18 cellular contexts compared by ENCODE assay signal in genomic region chr10:662686-663465, GRCh38. TPM values are rescaled to one million over a fixed set of nuclear protein-coding genes. Genes with fewer than 3 reads are reported as not detected.
DNase-seq lines count a peak whose midpoint lies in the region; TF ChIP-seq lines count a peak whose summit lies in the region.
"Had no signal": no experiment of that assay in that cellular context is flagged by ENCODE, and none has a peak within 500 bp of the region (broad histone marks: within the 10 kb centered on the region; RNA-seq: fewer than 3 reads in every experiment).

No MANE protein-coding gene starts in this region.

- H3K4me1 Mint-ChIP-seq in endodermal cell (peaks cover 10% of the 10 kb centered on the region), nephron progenitor cell (peaks cover 55% of the 10 kb centered on the region)

- H3K27ac Mint-ChIP-seq in endodermal cell (no peak overlapping the region), nephron progenitor cell (peak overlapping the region; percentile 92)

- H3K27ac ChIP-seq in angular gyrus (ENCODE audit: low read depth, low read length) (peak overlapping the region; percentile 86), endodermal cell (ENCODE audit: low read depth, low read length) (peak overlapping the region; percentile 72), substantia nigra (ENCODE audit: low read depth, low read length, poor library complexity, severe bottlenecking) (peak overlapping the region; percentile 96)
- H3K27ac ChIP-seq: HL-60, neutrophil, thoracic aorta had no signal

- H3K4me3 Mint-ChIP-seq in endodermal cell (no peak overlapping the region), nephron progenitor cell (no peak overlapping the region)
- H3K4me3 Mint-ChIP-seq: H9 had no signal

- no peaks in the 10 kb centered on the region for H3K36me3 ChIP-seq in endodermal cell (ENCODE audit: control insufficient read depth, insufficient read depth, low read length)
- H3K36me3 ChIP-seq: heart right ventricle, neutrophil, thoracic aorta had no signal

- no peaks in the 10 kb centered on the region for H3K9me3 ChIP-seq in endodermal cell (ENCODE audit: control insufficient read depth, low read length)
- H3K9me3 ChIP-seq: heart right ventricle, neutrophil, thoracic aorta had no signal

- no peak overlapping the region for H3K9ac ChIP-seq in endodermal cell (ENCODE audit: extremely low read depth, low read length, poor library complexity, severe bottlenecking)

- no peaks in the 10 kb centered on the region for H3K4me1 ChIP-seq in endodermal cell (ENCODE audit: control insufficient read depth, insufficient read depth, low read length)

- no peaks in the 10 kb centered on the region for H3K9me3 Mint-ChIP-seq in endodermal cell
- H3K9me3 Mint-ChIP-seq in nephron progenitor cell = no peaks in the 10 kb centered on the region
- H3K9me3 Mint-ChIP-seq: H9 had no signal

- H3K36me3 Mint-ChIP-seq in endodermal cell (ENCODE audit: low read depth) = no peaks in the 10 kb centered on the region
- peaks cover 3% of the 10 kb centered on the region for H3K36me3 Mint-ChIP-seq in nephron progenitor cell (ENCODE audit: low read depth)

- no peaks in the 10 kb centered on the region for H3K27me3 ChIP-seq in endodermal cell (ENCODE audit: control insufficient read depth, insufficient read depth, low read length, poor library complexity, severe bottlenecking)
- H3K27me3 ChIP-seq: heart right ventricle had no signal

- TF ChIP-seq CTCF in endodermal cell (conservative IDR thresholded peaks at IDR 0.05) (no peak), nephron progenitor cell (IDR thresholded peaks at IDR 0.05) (no peak)

- 90 to 94% methylated on average over 11 of the region's 11 CpGs for WGBS in endodermal cell (ENCODE audit: insufficient coverage in 1 of 2, insufficient read length in 1 of 2), 2 experiments

- peak; percentile 25 for DNase-seq in endodermal cell
- no peak for DNase-seq in nephron progenitor cell
- DNase-seq in substantia nigra (lab: John Stamatoyannopoulos, UW) = peak in 5 of 49 donors; percentile 19 to 55 (median 44)
- no peak for DNase-seq in HEK293T (ENCODE audit: extremely low spot score)
- DNase-seq in COR-L47 (lab: John Stamatoyannopoulos, UW) = no peak
- no peak for DNase-seq in HuH-7.5 (ENCODE audit: low spot score)
- DNase-seq in stimulated activated CD8-positive, alpha-beta memory T cell treated with anti-CD3 and anti-CD28 coated beads, Interleukin-4, amount 100 ng/mL, for 48 hours = no peak
- DNase-seq: activated CD4-positive, CD25-positive, alpha-beta regulatory T cell treated with anti-CD3 and anti-CD28 coated beads, Interleukin-2, amount 50 U/mL, for 72 hours; effector CD4-positive, alpha-beta T cell; H9; heart right ventricle; NCI-H1930; PC-3; T-helper 9 cell had no signal

- CTCF ChIA-PET in HEK293T (lab: Yijun Ruan, JAX) = no interaction called here

- H3K27me3 Mint-ChIP-seq in endodermal cell (ENCODE audit: insufficient read depth) (no peaks in the 10 kb centered on the region), nephron progenitor cell (ENCODE audit: low read depth, poor library complexity) (no peaks in the 10 kb centered on the region)

- H3K4me3 ChIP-seq in endodermal cell (ENCODE audit: low read length) = no peak overlapping the region
- H3K4me3 ChIP-seq: heart right ventricle, thoracic aorta had no signal

- POLR2A ChIA-PET in HEK293T (lab: Yijun Ruan, JAX) = no interaction called here

TF ChIP-seq in HEK293T, 16 proteins besides CTCF, POLR2A, EP300 and RAD21:
- TF ChIP-seq NFRKB (IDR thresholded peaks at IDR 0.05) (no peak), SUZ12 (IDR thresholded peaks at IDR 0.05) (no peak), CTBP1 (IDR thresholded peaks at IDR 0.05; ENCODE audit: borderline replicate concordance) (no peak), ELF4 (IDR thresholded peaks at IDR 0.05) (no peak), SP1 (IDR thresholded peaks at IDR 0.05) (no peak), BHLHE40 (IDR thresholded peaks at IDR 0.05; ENCODE audit: borderline replicate concordance) (no peak), ARNT (IDR thresholded peaks at IDR 0.05) (no peak), FOXM1 (IDR thresholded peaks at IDR 0.05; ENCODE audit: borderline replicate concordance) (no peak), HDGF (IDR thresholded peaks at IDR 0.05; ENCODE audit: borderline replicate concordance) (no peak), FOXA1 (IDR thresholded peaks at IDR 0.05) (no peak), L3MBTL2 (conservative IDR thresholded peaks at IDR 0.05) (no peak), ZNF384 (IDR thresholded peaks at IDR 0.05) (no peak)
- TF ChIP-seq, protein P1, sequence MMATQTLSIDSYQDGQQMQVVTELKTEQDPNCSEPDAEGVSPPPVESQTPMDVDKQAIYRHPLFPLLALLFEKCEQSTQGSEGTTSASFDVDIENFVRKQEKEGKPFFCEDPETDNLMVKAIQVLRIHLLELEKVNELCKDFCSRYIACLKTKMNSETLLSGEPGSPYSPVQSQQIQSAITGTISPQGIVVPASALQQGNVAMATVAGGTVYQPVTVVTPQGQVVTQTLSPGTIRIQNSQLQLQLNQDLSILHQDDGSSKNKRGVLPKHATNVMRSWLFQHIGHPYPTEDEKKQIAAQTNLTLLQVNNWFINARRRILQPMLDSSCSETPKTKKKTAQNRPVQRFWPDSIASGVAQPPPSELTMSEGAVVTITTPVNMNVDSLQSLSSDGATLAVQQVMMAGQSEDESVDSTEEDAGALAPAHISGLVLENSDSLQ (IDR thresholded peaks at IDR 0.05) = no peak
TF ChIP-seq in HEK293T: peak in this region for 0.

RNA-seq across cellular contexts. Expression of gene DIP2C, which starts 26.6 kb away (rescaled TPM):
- total RNA-seq in endodermal cell = 10 to 100 TPM; 13.0 to 13.7 TPM
- polyA plus RNA-seq in endodermal cell (2013, experiment 1 of 2) = 13.5 TPM
- polyA plus RNA-seq in endodermal cell (2013, experiment 2 of 2) = 13.2 TPM
